Comparison of ENCODE assay signal across 2 cellular contexts in the genomic region with DNA sequence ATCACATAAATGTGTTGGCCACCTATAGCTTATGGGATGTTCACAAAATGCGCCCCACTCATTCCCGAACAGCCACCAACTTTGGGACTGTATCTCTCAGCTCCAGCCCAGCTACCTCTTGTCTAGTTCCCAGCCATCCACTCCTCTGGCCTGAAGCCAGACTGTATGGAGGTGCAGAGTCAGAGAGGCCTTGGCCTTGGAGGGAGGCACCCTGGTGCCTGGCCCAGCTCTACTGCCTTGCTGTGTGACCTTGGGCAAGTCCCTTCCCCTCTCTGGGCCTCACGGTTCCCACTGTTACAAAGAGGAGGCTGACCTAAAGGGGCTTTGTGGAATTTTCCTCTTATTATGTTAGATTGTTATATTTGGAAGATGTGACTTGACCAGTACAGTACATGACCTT.
TF ChIP-seq lines count a peak whose summit lies in the region.

No MANE protein-coding gene starts in this region.

TF ChIP-seq in HepG2, 621 proteins besides CTCF, POLR2A, EP300 and RAD21:
- TF ChIP-seq, protein P1, sequence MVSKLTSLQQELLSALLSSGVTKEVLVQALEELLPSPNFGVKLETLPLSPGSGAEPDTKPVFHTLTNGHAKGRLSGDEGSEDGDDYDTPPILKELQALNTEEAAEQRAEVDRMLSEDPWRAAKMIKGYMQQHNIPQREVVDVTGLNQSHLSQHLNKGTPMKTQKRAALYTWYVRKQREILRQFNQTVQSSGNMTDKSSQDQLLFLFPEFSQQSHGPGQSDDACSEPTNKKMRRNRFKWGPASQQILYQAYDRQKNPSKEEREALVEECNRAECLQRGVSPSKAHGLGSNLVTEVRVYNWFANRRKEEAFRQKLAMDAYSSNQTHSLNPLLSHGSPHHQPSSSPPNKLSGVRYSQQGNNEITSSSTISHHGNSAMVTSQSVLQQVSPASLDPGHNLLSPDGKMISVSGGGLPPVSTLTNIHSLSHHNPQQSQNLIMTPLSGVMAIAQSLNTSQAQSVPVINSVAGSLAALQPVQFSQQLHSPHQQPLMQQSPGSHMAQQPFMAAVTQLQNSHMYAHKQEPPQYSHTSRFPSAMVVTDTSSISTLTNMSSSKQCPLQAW (CRISPR knock-in tag; IDR thresholded peaks at IDR 0.05), result no peak
- no peak for TF ChIP-seq IRF2 (CRISPR knock-in tag; IDR thresholded peaks at IDR 0.05)
- TF ChIP-seq, protein P2, sequence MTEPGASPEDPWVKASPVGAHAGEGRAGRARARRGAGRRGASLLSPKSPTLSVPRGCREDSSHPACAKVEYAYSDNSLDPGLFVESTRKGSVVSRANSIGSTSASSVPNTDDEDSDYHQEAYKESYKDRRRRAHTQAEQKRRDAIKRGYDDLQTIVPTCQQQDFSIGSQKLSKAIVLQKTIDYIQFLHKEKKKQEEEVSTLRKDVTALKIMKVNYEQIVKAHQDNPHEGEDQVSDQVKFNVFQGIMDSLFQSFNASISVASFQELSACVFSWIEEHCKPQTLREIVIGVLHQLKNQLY (CRISPR knock-in tag; IDR thresholded peaks at IDR 0.05), result no peak
- TF ChIP-seq ZNF768 (CRISPR knock-in tag; IDR thresholded peaks at IDR 0.05), result peak; percentile 93
- TF ChIP-seq GABPB1 (CRISPR knock-in tag; IDR thresholded peaks at IDR 0.05), result no peak
- no peak for TF ChIP-seq ZNF570 (CRISPR knock-in tag; IDR thresholded peaks at IDR 0.05; ENCODE audit: borderline replicate concordance)

TF ChIP-seq in K562, 482 proteins besides CTCF, POLR2A, EP300 and RAD21:
- TF ChIP-seq ZNF41 (CRISPR knock-in tag; conservative IDR thresholded peaks at IDR 0.05) (no peak), ZFP36 (IDR thresholded peaks at IDR 0.05; ENCODE audit: low read depth, low read length, partially characterized antibody) (peak; percentile 29), NRF1 (conservative IDR thresholded peaks at IDR 0.05 in 1 of 2, IDR thresholded peaks at IDR 0.05 in 1 of 2) (no peak), RBM25 (IDR thresholded peaks at IDR 0.05; ENCODE audit: low read depth, low read length, severe bottlenecking) (peak; percentile 33), HDAC6 (IDR thresholded peaks at IDR 0.05; ENCODE audit: low read depth, low read length) (no peak), NFIC (IDR thresholded peaks at IDR 0.05) (0 out of 2 replicates have a peak, but pooled peaks have one; percentile 17)
